Comparison of ENCODE assay signal across 10 cellular contexts in the genomic region with DNA sequence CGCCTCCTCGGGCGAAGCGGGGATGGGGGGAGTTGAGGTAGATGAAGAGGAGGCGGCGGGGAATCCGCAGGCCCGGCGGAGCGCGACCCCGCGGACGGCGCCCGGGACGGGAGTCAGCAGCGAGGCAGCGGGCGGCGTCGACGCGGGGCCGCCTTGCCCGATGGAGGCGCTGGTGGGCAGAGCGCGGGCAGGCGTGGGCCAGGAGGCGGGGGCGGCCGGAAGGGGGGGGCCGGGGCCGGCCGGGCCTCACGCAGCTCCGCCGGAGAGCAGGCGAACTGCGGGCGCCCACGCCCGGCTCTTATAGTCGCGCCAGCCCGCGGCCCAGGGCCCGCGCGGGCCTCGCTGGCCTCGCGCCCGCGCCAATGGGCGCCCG. TPM values are rescaled to one million over a fixed set of nuclear protein-coding genes. Genes with fewer than 3 reads are reported as not detected.
DNase-seq lines count a peak whose midpoint lies in the region; ATAC-seq and TF ChIP-seq lines count a peak whose summit lies in the region.
"Had no signal": no experiment of that assay in that cellular context is flagged by ENCODE, and none has a peak within 500 bp of the region (broad histone marks: within the 10 kb centered on the region; RNA-seq: fewer than 3 reads in every experiment).

A gene with protein sequence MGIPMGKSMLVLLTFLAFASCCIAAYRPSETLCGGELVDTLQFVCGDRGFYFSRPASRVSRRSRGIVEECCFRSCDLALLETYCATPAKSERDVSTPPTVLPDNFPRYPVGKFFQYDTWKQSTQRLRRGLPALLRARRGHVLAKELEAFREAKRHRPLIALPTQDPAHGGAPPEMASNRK (minus strand): TSS at position 272 of the 373 bp plus-strand sequence. CDS start 3,866 bp downstream, outside the sequence.

- TF ChIP-seq CTCF in IMR-90 (conservative IDR thresholded peaks at IDR 0.05; ENCODE audit: low read depth, low read length) (no peak), ascending aorta (IDR thresholded peaks at IDR 0.05) (no peak), colonic mucosa (IDR thresholded peaks at IDR 0.05) (no peak)

- CTCF ChIA-PET in IMR-90 (lab: Yijun Ruan, JAX) = no interaction called here

- H3K4me2 ChIP-seq in IMR-90 (ENCODE audit: low read depth, low read length) = peak within 1 kb of the TSS; percentile 60

- H3K27me3 Mint-ChIP-seq in stimulated activated memory B cell treated with anti-CD40 and anti-IgM and Interleukin-4, amounts not matched to agents 10 μg/mL and 1 μg/mL and 100 μg/mL, for 72 hours = peaks cover 81% of the 10 kb centered on the region

- H3K56ac ChIP-seq in IMR-90 (ENCODE audit: extremely low read depth, insufficient read depth, low read length) = no peak within 1 kb of the TSS

- DNase-seq in IMR-90 (no peak), ascending aorta (ENCODE audit: low spot score in 2 of 2) (no peak), substantia nigra (lab: John Stamatoyannopoulos, UW) (no peak), colonic mucosa (no peak)
- DNase-seq: stimulated activated naive CD4-positive, alpha-beta T cell treated with Interleukin-2 at 50 U/mL for 16 hours had no signal

- H3K4me1 ChIP-seq in IMR-90 (ENCODE audit: control insufficient read depth, insufficient read depth, low read length) (peaks cover 2% of the 10 kb centered on the region), ascending aorta (peaks cover 7 to 13% of the 10 kb centered on the region in 2 donors), colonic mucosa (no peaks in the 10 kb centered on the region)

- H3K9me1 ChIP-seq in IMR-90 (ENCODE audit: insufficient read depth, low read length) = no peaks in the 10 kb centered on the region

- H2BK120ac ChIP-seq in IMR-90 (ENCODE audit: low read depth, low read length) = 0 out of 2 replicates have a peak within 1 kb of the TSS, but pooled peaks have one; percentile 54

- H3K4me3 Mint-ChIP-seq in stimulated activated memory B cell treated with anti-CD40 and anti-IgM and Interleukin-4, amounts not matched to agents 10 μg/mL and 1 μg/mL and 100 μg/mL, for 72 hours = peak within 1 kb of the TSS; percentile 42

- peak within 1 kb of the TSS; percentile 44 for H3K4me3 ChIP-seq in IMR-90 (ENCODE audit: insufficient read depth, low read depth, low read length)
- peak within 1 kb of the TSS; percentile 51 to 59 for H3K4me3 ChIP-seq in ascending aorta
- H3K4me3 ChIP-seq in iPS-18c (ENCODE audit: insufficient read depth, low read depth, low read length) = peak within 1 kb of the TSS; percentile 24; the same call in 1 of the 2 replicates
- H3K4me3 ChIP-seq in colonic mucosa = no peak within 1 kb of the TSS

- H3K23ac ChIP-seq in IMR-90 (ENCODE audit: low read depth, low read length) = no peak within 1 kb of the TSS

- no peaks in the 10 kb centered on the region for H3K36me3 ChIP-seq in IMR-90 (ENCODE audit: control insufficient read depth, insufficient read depth, low read length)
- no peaks in the 10 kb centered on the region for H3K36me3 ChIP-seq in ascending aorta
- no peaks in the 10 kb centered on the region for H3K36me3 ChIP-seq in colonic mucosa

- peak within 1 kb of the TSS; percentile 32; the same call in 1 of the 2 replicates for H3K14ac ChIP-seq in IMR-90 (replicated peaks; ENCODE audit: low read depth, low read length)

- TF ChIP-seq POLR2A in IMR-90 (IDR thresholded peaks at IDR 0.05; ENCODE audit: low read depth, low read length) = no peak

- H3K27me3 ChIP-seq in IMR-90 (ENCODE audit: control insufficient read depth, insufficient read depth, low read length) (peaks cover 75% of the 10 kb centered on the region), ascending aorta (peaks cover 34% of the 10 kb centered on the region), colonic mucosa (peaks cover 79% of the 10 kb centered on the region)

- no peak within 1 kb of the TSS; the same call in 1 of the 2 replicates for H3K18ac ChIP-seq in IMR-90 (ENCODE audit: low read depth, low read length)

- H4K91ac ChIP-seq in IMR-90 (ENCODE audit: insufficient read depth, low read depth, low read length) = no peak within 1 kb of the TSS; the same call in 1 of the 2 replicates

- in situ Hi-C loops in IMR-90 (cut with MboI; ENCODE audit: low sequenced_read_pairs) = no loop called here

- no TSS peak for BruUV-seq in IMR-90 (replicated peaks; lab: Mats Ljungman, UMichigan)

- H3K9ac ChIP-seq in IMR-90 (ENCODE audit: low read depth, low read length) = peak within 1 kb of the TSS; percentile 49
- no peak within 1 kb of the TSS for H3K9ac ChIP-seq in colonic mucosa (ENCODE audit: low read depth in 2 of 2, low read length in 2 of 2)

- H4K20me1 ChIP-seq in IMR-90 (ENCODE audit: insufficient read depth, low read length) = peaks cover 29% of the 10 kb centered on the region

- H2AFZ ChIP-seq in IMR-90 (replicated peaks; ENCODE audit: low read length, poor library complexity) = peak within 1 kb of the TSS; percentile 70

- ATAC-seq in IMR-90 (ENCODE audit: low read depth) = peak; percentile 8; the same call in 1 of the 2 replicates
- ATAC-seq in stimulated activated memory B cell treated with anti-CD40 and anti-IgM and Interleukin-4, amounts not matched to agents 10 μg/mL and 1 μg/mL and 100 μg/mL, for 72 hours = no peak
- no peak for ATAC-seq in GM18861 (IDR thresholded peaks at IDR 0.05; ENCODE audit: unreplicated experiment)
- ATAC-seq in GM18867 (IDR thresholded peaks at IDR 0.05; ENCODE audit: unreplicated experiment) = no peak

- dilution Hi-C loops in IMR-90 (cut with HindIII; ENCODE audit: low sequenced_read_pairs, unreplicated experiment) = no loop called here

- H3K27ac Mint-ChIP-seq in stimulated activated memory B cell treated with anti-CD40 and anti-IgM and Interleukin-4, amounts not matched to agents 10 μg/mL and 1 μg/mL and 100 μg/mL, for 72 hours = no peak within 1 kb of the TSS

- H3K9me3 ChIP-seq in IMR-90 (ENCODE audit: control insufficient read depth, insufficient read depth, low read length) (no peaks in the 10 kb centered on the region), ascending aorta (no peaks in the 10 kb centered on the region), iPS-18c (ENCODE audit: control insufficient read depth, insufficient read depth, low read length) (no peaks in the 10 kb centered on the region), colonic mucosa (no peaks in the 10 kb centered on the region)

- no peak within 1 kb of the TSS for H3K27ac ChIP-seq in IMR-90 (ENCODE audit: insufficient read depth, low read length)
- no peak within 1 kb of the TSS for H3K27ac ChIP-seq in ascending aorta
- H3K27ac ChIP-seq in substantia nigra (ENCODE audit: low read depth, low read length, poor library complexity, severe bottlenecking) = no peak within 1 kb of the TSS
- H3K27ac ChIP-seq in colonic mucosa = no peak within 1 kb of the TSS

- H3K79me1 ChIP-seq in IMR-90 (ENCODE audit: low read depth in 1 of 2, low read length in 2 of 2) = peaks cover 0 to 4% of the 10 kb centered on the region in 2 experiments; a peak in 1 of 4 replicates

- H2AK9ac ChIP-seq in IMR-90 (replicated peaks; ENCODE audit: low read depth, low read length, poor library complexity) = no peak within 1 kb of the TSS

- peaks cover 37% of the 10 kb centered on the region for H3K4me1 Mint-ChIP-seq in stimulated activated memory B cell treated with anti-CD40 and anti-IgM and Interleukin-4, amounts not matched to agents 10 μg/mL and 1 μg/mL and 100 μg/mL, for 72 hours

- H2BK20ac ChIP-seq in IMR-90 (ENCODE audit: low read depth, low read length) = no peak within 1 kb of the TSS

- H2BK5ac ChIP-seq in IMR-90 (ENCODE audit: low read depth, low read length, poor library complexity, severe bottlenecking) = no peak within 1 kb of the TSS

- 0 out of 2 replicates have a peak within 1 kb of the TSS, but pooled peaks have one; percentile 28 for H2AK5ac ChIP-seq in IMR-90 (ENCODE audit: low read depth, low read length)

- H3K4ac ChIP-seq in IMR-90 (ENCODE audit: low read depth, low read length) = peak within 1 kb of the TSS; percentile 50; the same call in 1 of the 2 replicates

- H3K36me3 Mint-ChIP-seq in stimulated activated memory B cell treated with anti-CD40 and anti-IgM and Interleukin-4, amounts not matched to agents 10 μg/mL and 1 μg/mL and 100 μg/mL, for 72 hours = no peaks in the 10 kb centered on the region

- no peak within 1 kb of the TSS for H4K5ac ChIP-seq in IMR-90 (ENCODE audit: low read depth, low read length)

- no peak within 1 kb of the TSS for H2BK15ac ChIP-seq in IMR-90 (ENCODE audit: low read depth, low read length)

- 4% methylated on average over 24 of the region's 58 CpGs; no CpG with 5 or more reads in 1 of the 2 experiments for WGBS in IMR-90 (ENCODE audit: extremely low coverage in 2 of 2, insufficient read length in 1 of 2), 2 experiments

- H4K8ac ChIP-seq in IMR-90 (ENCODE audit: low read depth in 2 of 2, low read length in 2 of 2) = peak within 1 kb of the TSS in 1 of 2 experiments; percentile 51; a peak in 1 of 4 replicates

- no peaks in the 10 kb centered on the region for H3K9me3 Mint-ChIP-seq in stimulated activated memory B cell treated with anti-CD40 and anti-IgM and Interleukin-4, amounts not matched to agents 10 μg/mL and 1 μg/mL and 100 μg/mL, for 72 hours

- POLR2A ChIA-PET in IMR-90 (lab: Charles Lee; ENCODE audit: unreplicated experiment) = no interaction called here

- intact Hi-C loops in IMR-90 (cut with micrococcal nuclease) = loop anchor here (5.0 kb wide), 1 partner anchor 42 kb away; no protein-coding TSS in a partner anchor
- intact Hi-C loops in ascending aorta (cut with DNase I) = no loop called here
- intact Hi-C loops in colonic mucosa (cut with DNase I) = no loop called here

- no peak for TF ChIP-seq RAD21 in IMR-90 (IDR thresholded peaks at IDR 0.05; ENCODE audit: low read length)

TF ChIP-seq in IMR-90, 13 proteins besides CTCF, POLR2A, EP300 and RAD21:
- TF ChIP-seq CHD1 (IDR thresholded peaks at IDR 0.05; ENCODE audit: low read depth, low read length) (no peak), SMC3 (IDR thresholded peaks at IDR 0.05; ENCODE audit: low read depth, low read length) (no peak)

RNA-seq across cellular contexts. Expression of the gene that starts here (rescaled TPM):
- total RNA-seq in IMR-90 (2012; rRNA removed) (2.3 and 5.0 TPM in 2 replicates), ascending aorta (124 TPM), colonic mucosa (1 to 10 TPM; 4.1 to 9.2 TPM)
- 17.5 and 21.8 TPM in 2 replicates for polyA plus RNA-seq in IMR-90 (2012; rRNA removed)
- polyA plus RNA-seq in IMR-90 (2012; cell fraction: cytosol; rRNA removed) = 20.6 and 23.2 TPM in 2 replicates
- 4.8 and 6.4 TPM in 2 replicates for polyA plus RNA-seq in IMR-90 (2012; cell fraction: nucleus; rRNA removed; ENCODE audit: low replicate concordance)
- total RNA-seq: RPMI7951 had no signal

Comparison
In these comparisons a context has a peak if more than half of its experiments do, and no peak if none do; other contexts are left out.
1. RNA of the gene that starts here (total RNA-seq): 124 TPM in ascending aorta (single experiment); 4.1 to 9.2 TPM in colonic mucosa and 2.3 to 5.0 TPM in IMR-90; every median in the first group is over 10 times any median in the second.